ENCODE assay signal across 8 cellular contexts in genomic region chr9:96875460-96876142, GRCh38. TPM values are rescaled to one million over a fixed set of nuclear protein-coding genes. Genes with fewer than 3 reads are reported as not detected.
DNase-seq lines count a peak whose midpoint lies in the region; ATAC-seq and TF ChIP-seq lines count a peak whose summit lies in the region.

No MANE protein-coding gene starts in this region.

- in situ Hi-C loops in transverse colon (cut with MboI; ENCODE audit: low pct_ligation_motif_present in 1 of 4, low pct_unique_long_range_greater_than_20kb in 1 of 4, low sequenced_read_pairs in 3 of 4), result no loop called here

- peaks cover 34% of the 10 kb centered on the region for H3K27me3 ChIP-seq in transverse colon

- peak; percentile 31 for TF ChIP-seq POLR2A in transverse colon (IDR thresholded peaks at IDR 0.05)

- peak; percentile 24 for TF ChIP-seq CTCF in fibroblast of the aortic adventitia (IDR thresholded peaks at IDR 0.05; ENCODE audit: insufficient read depth, low read length)
- TF ChIP-seq CTCF in transverse colon (IDR thresholded peaks at IDR 0.05), result peak in 3 of 5 experiments; percentile 9 to 32 (median 16)

- peak overlapping the region in 2 of 6 donors; percentile 8 to 17 for H3K27ac Mint-ChIP-seq in naive B cell

- peaks cover 15 to 22% (median 17%) of the 10 kb centered on the region in 3 donors for H3K4me1 Mint-ChIP-seq in naive B cell

- no peaks in the 10 kb centered on the region for H3K36me3 ChIP-seq in transverse colon

- H3K4me3 Mint-ChIP-seq in naive B cell, result peak overlapping the region; percentile 83 to 91 (median 86)

- H3K4me1 ChIP-seq in transverse colon, result peaks cover 0 to 25% (median 5%) of the 10 kb centered on the region in 4 donors

- 1 to 2% methylated on average over 7 to 38 of the region's 43 CpGs for WGBS in transverse colon (ENCODE audit: low coverage in 1 of 2), 2 donors

- H3K27me3 Mint-ChIP-seq in naive B cell, result peaks cover 36 to 56% (median 42%) of the 10 kb centered on the region in 3 donors

- H3K4me3 ChIP-seq in fibroblast of the aortic adventitia (ENCODE audit: low read depth, low read length) (peak overlapping the region; percentile 68), transverse colon (peak overlapping the region; percentile 22 to 58 (median 44))

- H3K9me3 Mint-ChIP-seq in naive B cell, result peaks cover 0 to 6% (median 2%) of the 10 kb centered on the region in 7 donors

- H3K9me3 ChIP-seq in transverse colon, result no peaks in the 10 kb centered on the region

- peak overlapping the region; percentile 80 to 89 (median 86) for H3K27ac ChIP-seq in transverse colon

- H3K36me3 Mint-ChIP-seq in naive B cell, result no peaks in the 10 kb centered on the region

- DNase-seq in CMK (ENCODE audit: low read depth), result peak; percentile 32
- peak; percentile 96 for DNase-seq in NCI-H748 treated with DMSO at 0.1 percent for 48 hours (lab: John Stamatoyannopoulos, UW)
- DNase-seq in activated T-cell treated with anti-CD3 and anti-CD28 coated beads for 24 hours (ENCODE audit: low read depth), result peak; percentile 35
- peak; percentile 57 for DNase-seq in fibroblast of the aortic adventitia (ENCODE audit: low read depth)
- DNase-seq in naive B cell, result peak; percentile 18
- DNase-seq in transverse colon, result peak; percentile 74

- intact Hi-C loops in transverse colon (cut with DNase I; ENCODE audit: low total_unique reads), result no loop called here

- no peak for TF ChIP-seq EP300 in transverse colon (IDR thresholded peaks at IDR 0.05; ENCODE audit: low read depth)

- peak; percentile 63 for ATAC-seq in GM19395 (IDR thresholded peaks at IDR 0.05; ENCODE audit: unreplicated experiment)
- peak; percentile 48 for ATAC-seq in HG03520 (IDR thresholded peaks at IDR 0.05; ENCODE audit: unreplicated experiment)
- ATAC-seq in naive B cell (ENCODE audit: low read depth in 2 of 2), result peak; percentile 55 to 60

RNA-seq across cellular contexts. Expression of gene ZNF782, which starts 21.3 kb away (rescaled TPM):
- total RNA-seq in fibroblast of the aortic adventitia (ENCODE audit: low replicate concordance) (2.3 and 7.1 TPM in 2 replicates), transverse colon (10 to 100 TPM in 3 of 4 donors, 1 to 10 TPM in 1; 8.2 to 22.4 (median 18.4) TPM)
- polyA plus RNA-seq in naive B cell (ENCODE audit: low read depth in 6 of 6), result 1 to 10 TPM in 5 of 6 donors, under 1 TPM in 1; 0.26 to 5.1 (median 2.8) TPM

RNA-seq across cellular contexts. Expression of gene NUTM2G, which starts 53.0 kb away (rescaled TPM):
- not detected in 2 replicates for total RNA-seq in fibroblast of the aortic adventitia (ENCODE audit: low replicate concordance)
- polyA plus RNA-seq in naive B cell (ENCODE audit: low read depth in 6 of 6), result under 1 TPM in 1 of 6 donors, not detected in 5; 0.24 TPM
- total RNA-seq in transverse colon, result not detected

Comparison
In these comparisons a context has a peak if more than half of its experiments do, and no peak if none do; other contexts are left out.
1. Peak in every context shown above with its lines: DNase-seq, ATAC-seq, H3K4me3 ChIP-seq and H3K27ac ChIP-seq.
2. DNase-seq: peak in every context shown above with its lines; median percentile 96 in NCI-H748 treated with DMSO at 0.1 percent for 48 hours; 74 in transverse colon; 57 in fibroblast of the aortic adventitia; 35 in activated T-cell treated with anti-CD3 and anti-CD28 coated beads for 24 hours; 32 in CMK; 18 in naive B cell.